ENCODE assay signal across 8 cellular contexts in the genomic region with DNA sequence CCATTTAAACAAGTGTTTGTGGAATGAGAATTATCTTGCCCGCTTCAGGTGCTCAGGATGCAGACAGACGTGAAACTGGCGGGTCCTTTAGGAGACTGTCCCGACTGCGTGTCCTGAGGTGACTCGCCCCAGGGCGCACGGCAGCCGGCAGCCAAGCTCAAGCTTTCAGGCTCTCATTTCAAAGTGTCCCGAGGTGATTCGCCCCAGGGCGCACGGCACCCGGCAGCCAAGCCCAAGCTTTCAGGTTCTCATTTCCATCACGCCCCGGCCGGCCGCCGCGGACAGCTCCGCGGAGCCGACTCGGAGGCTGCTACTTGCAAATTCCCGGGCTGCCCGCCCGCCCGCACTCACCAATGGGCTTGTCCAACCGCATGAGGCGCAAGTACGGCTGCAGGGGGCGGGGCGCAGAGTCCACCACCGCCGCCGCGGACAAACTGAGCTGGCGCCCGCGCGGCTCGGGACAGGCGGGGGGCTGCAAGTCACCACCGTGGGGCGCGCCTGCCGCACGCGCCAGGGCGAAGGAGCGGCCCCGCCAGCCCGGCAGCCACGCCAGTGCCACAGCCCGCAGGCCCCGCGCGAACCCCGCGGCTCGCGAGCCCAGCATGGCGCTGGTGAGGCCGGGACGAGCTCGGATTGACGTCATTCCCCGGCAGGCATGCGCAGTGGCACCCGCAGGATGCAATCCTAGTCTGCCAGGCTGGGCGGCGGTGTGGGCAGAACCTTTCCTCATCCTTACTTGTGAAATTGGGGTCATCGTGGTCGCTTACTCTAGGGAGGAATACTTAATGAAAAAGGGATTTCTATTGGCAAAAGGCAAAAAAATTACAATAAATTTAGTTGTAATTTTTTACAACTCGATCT. TPM values are rescaled to one million over a fixed set of nuclear protein-coding genes. Genes with fewer than 3 reads are reported as not detected.
DNase-seq lines count a peak whose midpoint lies in the region; ATAC-seq and TF ChIP-seq lines count a peak whose summit lies in the region.

A gene with protein sequence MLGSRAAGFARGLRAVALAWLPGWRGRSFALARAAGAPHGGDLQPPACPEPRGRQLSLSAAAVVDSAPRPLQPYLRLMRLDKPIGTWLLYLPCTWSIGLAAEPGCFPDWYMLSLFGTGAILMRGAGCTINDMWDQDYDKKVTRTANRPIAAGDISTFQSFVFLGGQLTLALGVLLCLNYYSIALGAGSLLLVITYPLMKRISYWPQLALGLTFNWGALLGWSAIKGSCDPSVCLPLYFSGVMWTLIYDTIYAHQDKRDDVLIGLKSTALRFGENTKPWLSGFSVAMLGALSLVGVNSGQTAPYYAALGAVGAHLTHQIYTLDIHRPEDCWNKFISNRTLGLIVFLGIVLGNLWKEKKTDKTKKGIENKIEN (minus strand): TSS at position 638 of the 861 bp plus-strand sequence. CDS start 34 bp downstream, at position 604.

- H3K4me3 Mint-ChIP-seq in IgD-negative memory B cell, result peak within 1 kb of the TSS; percentile 90 to 100 (median 97)
- peak within 1 kb of the TSS; percentile 94 for H3K4me3 Mint-ChIP-seq in activated T-cell treated with anti-CD3 and anti-CD28 coated beads, Interleukin-2, amount 50 U/mL, for 4 hours

- H3K4me1 ChIP-seq in muscle layer of duodenum (ENCODE audit: control insufficient read depth in 1 of 2, insufficient read depth in 2 of 2, low read length in 2 of 2), result peaks cover 0 to 9% of the 10 kb centered on the region in 2 donors

- no peaks in the 10 kb centered on the region for H3K9me3 Mint-ChIP-seq in IgD-negative memory B cell
- no peaks in the 10 kb centered on the region for H3K9me3 Mint-ChIP-seq in activated T-cell treated with anti-CD3 and anti-CD28 coated beads, Interleukin-2, amount 50 U/mL, for 4 hours

- no peaks in the 10 kb centered on the region for H3K27me3 ChIP-seq in muscle layer of duodenum (ENCODE audit: low read depth, low read length)

- no peaks in the 10 kb centered on the region for H3K27me3 Mint-ChIP-seq in IgD-negative memory B cell
- no peaks in the 10 kb centered on the region for H3K27me3 Mint-ChIP-seq in activated T-cell treated with anti-CD3 and anti-CD28 coated beads, Interleukin-2, amount 50 U/mL, for 4 hours (ENCODE audit: low read depth)

- ATAC-seq in GM21529 (IDR thresholded peaks at IDR 0.05; ENCODE audit: unreplicated experiment), result peak; percentile 88
- ATAC-seq in activated T-cell treated with anti-CD3 and anti-CD28 coated beads, Interleukin-2, amount 50 U/mL, for 4 hours, result peak; percentile 94
- peak; percentile 97 for ATAC-seq in esophagus mucosa

- no peaks in the 10 kb centered on the region for H3K36me3 ChIP-seq in muscle layer of duodenum (ENCODE audit: control insufficient read depth in 1 of 2, insufficient read depth in 2 of 2, low read length in 2 of 2)

- H3K4me3 ChIP-seq in muscle layer of duodenum (ENCODE audit: low read depth in 1 of 2, low read length in 2 of 2), result peak within 1 kb of the TSS; percentile 73 to 93

- peak; percentile 94 for DNase-seq in DMS53 (lab: John Stamatoyannopoulos, UW)
- DNase-seq in activated T-cell treated with anti-CD3 and anti-CD28 coated beads, Interleukin-2, amount 50 U/mL, for 4 hours, result peak; percentile 92
- peak; percentile 87 to 88 for DNase-seq in stimulated activated CD8-positive, alpha-beta memory T cell treated with anti-CD3 and anti-CD28 coated beads, Interleukin-7, amount 100 ng/mL, for 4 hours (ENCODE audit: low read depth in 2 of 2)

- H3K27ac Mint-ChIP-seq in IgD-negative memory B cell, result peak within 1 kb of the TSS; percentile 92 to 99 (median 93)

- H3K9me3 ChIP-seq in muscle layer of duodenum (ENCODE audit: control insufficient read depth in 1 of 2, low read length in 2 of 2), result no peaks in the 10 kb centered on the region

- H3K27ac ChIP-seq in muscle layer of duodenum (ENCODE audit: low read length), result peak within 1 kb of the TSS; percentile 97

- peaks cover 25 to 33% (median 29%) of the 10 kb centered on the region in 3 donors for H3K4me1 Mint-ChIP-seq in IgD-negative memory B cell
- H3K4me1 Mint-ChIP-seq in activated T-cell treated with anti-CD3 and anti-CD28 coated beads, Interleukin-2, amount 50 U/mL, for 4 hours (ENCODE audit: low read depth), result peaks cover 32% of the 10 kb centered on the region

- peaks cover 5% of the 10 kb centered on the region for H3K36me3 Mint-ChIP-seq in IgD-negative memory B cell
- H3K36me3 Mint-ChIP-seq in activated T-cell treated with anti-CD3 and anti-CD28 coated beads, Interleukin-2, amount 50 U/mL, for 4 hours (ENCODE audit: insufficient read depth), result no peaks in the 10 kb centered on the region

TF ChIP-seq in PFSK-1, 5 proteins besides CTCF, POLR2A, EP300 and RAD21:
- TF ChIP-seq POLR2AphosphoS5 (IDR thresholded peaks at IDR 0.05; ENCODE audit: low read depth, low read length) (peak; percentile 67; the same call in 1 of the 2 replicates), FOXP2 (optimal IDR thresholded peaks at IDR 0.05; ENCODE audit: borderline replicate concordance, extremely low read depth, extremely low read length, insufficient read depth) (peak; percentile 36), TAF1 (IDR thresholded peaks at IDR 0.05; ENCODE audit: borderline replicate concordance, insufficient read depth, low read length) (peak; percentile 80), SIN3A (IDR thresholded peaks at IDR 0.05; ENCODE audit: borderline replicate concordance, insufficient read depth, low read length) (peak; percentile 43; the same call in 1 of the 2 replicates)
- TF ChIP-seq, protein P1, sequence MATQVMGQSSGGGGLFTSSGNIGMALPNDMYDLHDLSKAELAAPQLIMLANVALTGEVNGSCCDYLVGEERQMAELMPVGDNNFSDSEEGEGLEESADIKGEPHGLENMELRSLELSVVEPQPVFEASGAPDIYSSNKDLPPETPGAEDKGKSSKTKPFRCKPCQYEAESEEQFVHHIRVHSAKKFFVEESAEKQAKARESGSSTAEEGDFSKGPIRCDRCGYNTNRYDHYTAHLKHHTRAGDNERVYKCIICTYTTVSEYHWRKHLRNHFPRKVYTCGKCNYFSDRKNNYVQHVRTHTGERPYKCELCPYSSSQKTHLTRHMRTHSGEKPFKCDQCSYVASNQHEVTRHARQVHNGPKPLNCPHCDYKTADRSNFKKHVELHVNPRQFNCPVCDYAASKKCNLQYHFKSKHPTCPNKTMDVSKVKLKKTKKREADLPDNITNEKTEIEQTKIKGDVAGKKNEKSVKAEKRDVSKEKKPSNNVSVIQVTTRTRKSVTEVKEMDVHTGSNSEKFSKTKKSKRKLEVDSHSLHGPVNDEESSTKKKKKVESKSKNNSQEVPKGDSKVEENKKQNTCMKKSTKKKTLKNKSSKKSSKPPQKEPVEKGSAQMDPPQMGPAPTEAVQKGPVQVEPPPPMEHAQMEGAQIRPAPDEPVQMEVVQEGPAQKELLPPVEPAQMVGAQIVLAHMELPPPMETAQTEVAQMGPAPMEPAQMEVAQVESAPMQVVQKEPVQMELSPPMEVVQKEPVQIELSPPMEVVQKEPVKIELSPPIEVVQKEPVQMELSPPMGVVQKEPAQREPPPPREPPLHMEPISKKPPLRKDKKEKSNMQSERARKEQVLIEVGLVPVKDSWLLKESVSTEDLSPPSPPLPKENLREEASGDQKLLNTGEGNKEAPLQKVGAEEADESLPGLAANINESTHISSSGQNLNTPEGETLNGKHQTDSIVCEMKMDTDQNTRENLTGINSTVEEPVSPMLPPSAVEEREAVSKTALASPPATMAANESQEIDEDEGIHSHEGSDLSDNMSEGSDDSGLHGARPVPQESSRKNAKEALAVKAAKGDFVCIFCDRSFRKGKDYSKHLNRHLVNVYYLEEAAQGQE (IDR thresholded peaks at IDR 0.05; ENCODE audit: insufficient read depth in 1 of 2, low read depth in 2 of 2, low read length in 2 of 2), result peak; percentile 52 to 80; a peak in 3 of 4 replicates

RNA-seq across cellular contexts. Expression of the gene that starts here (rescaled TPM):
- 9.8 TPM for polyA plus RNA-seq in IgD-negative memory B cell
- polyA plus RNA-seq in PFSK-1 (2012; ENCODE audit: insufficient read length, low read depth), result 4.0 TPM
- 10 to 100 TPM; 13.3 to 16.4 (median 15.0) TPM for total RNA-seq in activated T-cell treated with anti-CD3 and anti-CD28 coated beads, Interleukin-2, amount 50 U/mL, for 4 hours
- 16.7 TPM for total RNA-seq in esophagus mucosa

Comparison
In these comparisons a context has a peak if more than half of its experiments do, and no peak if none do; other contexts are left out.
1. Peak in every context shown above with its lines: DNase-seq, ATAC-seq, H3K4me3 ChIP-seq and H3K27ac ChIP-seq.